Comparison of ENCODE assay signal across 9 cellular contexts in genomic region chr5:50968296-50969206, GRCh38.
DNase-seq lines count a peak whose midpoint lies in the region; ATAC-seq and TF ChIP-seq lines count a peak whose summit lies in the region.
"Had no signal": no experiment of that assay in that cellular context is flagged by ENCODE, and none has a peak within 500 bp of the region (broad histone marks: within the 10 kb centered on the region; RNA-seq: fewer than 3 reads in every experiment).

No MANE protein-coding gene starts in this region.

- H3K27me3 ChIP-seq in rectal smooth muscle tissue (ENCODE audit: control insufficient read depth, insufficient read depth, low read length): peaks cover 34% of the 10 kb centered on the region
- H3K27me3 ChIP-seq: ovary had no signal

- DNase-seq in Daoy (ENCODE audit: low read depth): peak; percentile 7
- peak; percentile 94 for DNase-seq in NCI-H69 (lab: John Stamatoyannopoulos, UW)
- no peak for DNase-seq in fibroblast of the aortic adventitia (ENCODE audit: low read depth)
- DNase-seq in DMS 273 treated with DMSO at 0.1 percent for 48 hours (lab: John Stamatoyannopoulos, UW): no peak
- no peak for DNase-seq in NCI-H1694 (lab: John Stamatoyannopoulos, UW)
- DNase-seq: ovary had no signal

- ATAC-seq in GM21447 (IDR thresholded peaks at IDR 0.05; ENCODE audit: unreplicated experiment) (no peak), GM19328 (IDR thresholded peaks at IDR 0.05; ENCODE audit: unreplicated experiment) (no peak)

- TF ChIP-seq CTCF in fibroblast of the aortic adventitia (IDR thresholded peaks at IDR 0.05; ENCODE audit: insufficient read depth, low read length): no peak

- H3K36me3 ChIP-seq in rectal smooth muscle tissue (ENCODE audit: control insufficient read depth, insufficient read depth, low read length): no peaks in the 10 kb centered on the region
- H3K36me3 ChIP-seq: ovary had no signal

- H3K4me3 ChIP-seq in fibroblast of the aortic adventitia (ENCODE audit: low read depth, low read length): peak overlapping the region; percentile 39
- H3K4me3 ChIP-seq in rectal smooth muscle tissue (ENCODE audit: low read length): peak overlapping the region; percentile 60

- H3K4me1 ChIP-seq in rectal smooth muscle tissue (ENCODE audit: control insufficient read depth, insufficient read depth, low read length): peaks cover 3% of the 10 kb centered on the region

- no peak overlapping the region for H3K27ac ChIP-seq in rectal smooth muscle tissue (ENCODE audit: low read depth, low read length)
- H3K27ac ChIP-seq: ovary had no signal

- no peak overlapping the region for H3K9ac ChIP-seq in rectal smooth muscle tissue (ENCODE audit: low read length)

Comparison
In these comparisons a context has a peak if more than half of its experiments do, and no peak if none do; other contexts are left out.
1. DNase-seq: peak in Daoy (single experiment) and NCI-H69 (single experiment); none in fibroblast of the aortic adventitia (single experiment), DMS 273 treated with DMSO at 0.1 percent for 48 hours (single experiment) and NCI-H1694 (single experiment).